ENCODE assay signal across 29 cellular contexts in the genomic region with DNA sequence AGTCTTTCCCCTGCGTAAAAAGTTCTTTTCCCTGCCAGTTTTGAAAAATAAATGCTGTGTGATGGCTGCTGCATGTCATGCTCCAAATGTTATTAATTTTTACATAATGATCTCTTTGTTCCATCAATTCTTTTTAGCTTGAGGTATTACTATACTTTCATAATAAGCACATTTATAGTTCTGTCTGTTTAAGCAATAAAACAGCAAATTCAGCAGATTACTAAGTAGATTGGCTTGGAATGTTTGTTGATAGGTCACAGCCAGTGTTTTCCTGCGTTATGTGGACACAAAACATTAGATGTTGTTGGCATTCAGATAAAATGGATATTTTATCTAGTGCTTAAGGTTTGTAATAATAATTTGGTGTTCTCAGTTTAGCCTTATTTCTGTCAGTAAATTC.
"Had no signal": no experiment of that assay in that cellular context is flagged by ENCODE, and none has a peak within 500 bp of the region (broad histone marks: within the 10 kb centered on the region; RNA-seq: fewer than 3 reads in every experiment).

No MANE protein-coding gene starts in this region.

- H3K9me3 ChIP-seq: ascending aorta, breast epithelium, colonic mucosa, esophagus squamous epithelium had no signal

- FAIRE-seq: endometrium, endothelial cell of umbilical vein had no signal

- DNase-seq: activated CD4-positive, alpha-beta memory T cell treated with anti-CD3 and anti-CD28 coated beads for 36 hours; activated CD4-positive, alpha-beta T cell treated with anti-CD3 and anti-CD28 coated beads for 36 hours; activated CD4-positive, alpha-beta T cell treated with anti-CD3 and anti-CD28 coated beads, Interleukin-2, amount 10 ng/mL, durations not matched to agents 24 days and 14 days; activated CD4-positive, CD25-positive, alpha-beta regulatory T cell; activated CD4-positive, CD25-positive, alpha-beta regulatory T cell treated with anti-CD3 and anti-CD28 coated beads, Interleukin-2, amount 50 U/mL, for 72 hours; activated CD8-positive, alpha-beta memory T cell treated with anti-CD3 and anti-CD28 coated beads, Interleukin-2, amount 50 U/mL, for 48 hours; activated gamma-delta T cell; activated naive CD4-positive, alpha-beta T cell; activated naive CD4-positive, alpha-beta T cell treated with anti-CD3 and anti-CD28 coated beads, Interleukin-2, amount 10 ng/mL, durations not matched to agents 7 days and 5 days; activated naive CD8-positive, alpha-beta T cell treated with anti-CD3 and anti-CD28 coated beads, Interleukin-2, amount 10 ng/mL, durations not matched to agents 7 days and 5 days; activated T-cell treated with anti-CD3 and anti-CD28 coated beads for 4 hours; activated T-cell treated with anti-CD3 and anti-CD28 coated beads, Interleukin-2, amount 50 U/mL, for 24 hours; activated T-cell treated with anti-CD3 and anti-CD28 coated beads, Interleukin-2, amount 50 U/mL, for 72 hours; central memory CD4-positive, alpha-beta T cell; cerebellar nuclear complex; colonic mucosa; effector CD8-positive, alpha-beta T cell; esophagus squamous epithelium; head of caudate nucleus; T-helper 1 cell; T-helper 17 cell; T1000 had no signal

- H3K36me3 ChIP-seq: breast epithelium, cardiac muscle cell, colonic mucosa had no signal

- H3K27ac ChIP-seq: ascending aorta, breast epithelium, cardiac muscle cell, colonic mucosa, epithelial cell of prostate, esophagus squamous epithelium had no signal

- H3K4me3 ChIP-seq: ascending aorta, breast epithelium, cardiac muscle cell, colonic mucosa, esophagus squamous epithelium had no signal

- ATAC-seq: activated CD4-positive, alpha-beta T cell treated with anti-CD3 and anti-CD28 coated beads for 36 hours; activated naive CD4-positive, alpha-beta T cell treated with anti-CD3 and anti-CD28 coated beads, Interleukin-2, amount 50 U/mL, for 72 hours; activated T-cell treated with anti-CD3 and anti-CD28 coated beads, Interleukin-2, amount 50 U/mL, for 72 hours; T-helper 17 cell had no signal

- H3K4me1 ChIP-seq: ascending aorta, breast epithelium, colonic mucosa, esophagus squamous epithelium had no signal
